ENCODE assay signal across 8 cellular contexts in genomic region chr15:43514241-43515057, GRCh38. TPM values are rescaled to one million over a fixed set of nuclear protein-coding genes. Genes with fewer than 3 reads are reported as not detected.
DNase-seq lines count a peak whose midpoint lies in the region; ATAC-seq, FAIRE-seq and TF ChIP-seq lines count a peak whose summit lies in the region.

No MANE protein-coding gene starts in this region.

- H3K9me3 ChIP-seq in SK-N-SH: no peaks in the 10 kb centered on the region
- no peaks in the 10 kb centered on the region for H3K9me3 ChIP-seq in K562 (replicated peaks; ENCODE audit: control insufficient read depth, insufficient read depth, low read depth, low read length)
- H3K9me3 ChIP-seq in HepG2 (ENCODE audit: low read length): no peaks in the 10 kb centered on the region
- H3K9me3 ChIP-seq in upper lobe of right lung: no peaks in the 10 kb centered on the region

- H3K79me2 ChIP-seq in SK-N-SH (ENCODE audit: insufficient read depth) (0 out of 2 replicates have a peak, but pooled peaks cover 3% of the 10 kb centered on the region), K562 (ENCODE audit: control insufficient read depth, insufficient read depth, low read length) (peaks cover 21% of the 10 kb centered on the region; the same call in 2 of the 3 replicates), HepG2 (ENCODE audit: insufficient read depth, low read length) (no peaks in the 10 kb centered on the region)

- no peak overlapping the region for H2AFZ ChIP-seq in SK-N-SH (ENCODE audit: low read depth)
- H2AFZ ChIP-seq in K562 (ENCODE audit: low read depth, low read length): peak overlapping the region; percentile 55
- no peak overlapping the region for H2AFZ ChIP-seq in HepG2 (ENCODE audit: low read length)

- 65% methylated on average over 4 of the region's 4 CpGs for WGBS in SK-N-SH (ENCODE audit: low lambda C conversion rate)
- 30% methylated on average over 4 of the region's 4 CpGs for WGBS in K562 (ENCODE audit: insufficient coverage, low coverage, missing lambda C conversion rate)
- WGBS in HepG2 (ENCODE audit: low lambda C conversion rate): 21% methylated on average over 4 of the region's 4 CpGs

- TF ChIP-seq RAD21 in SK-N-SH (IDR thresholded peaks at IDR 0.05; ENCODE audit: low read length) (peak; percentile 81), K562 (CRISPR knock-in tag; conservative IDR thresholded peaks at IDR 0.05 in 1 of 2, IDR thresholded peaks at IDR 0.05 in 1 of 2) (peak; percentile 47 to 70), HepG2 (CRISPR knock-in tag; IDR thresholded peaks at IDR 0.05) (peak; percentile 45; the same call in 1 of the 2 replicates)

- intact Hi-C loops in K562 (cut with micrococcal nuclease): loop anchor here (1.0 to 5.0 kb wide), 2 partner anchors 73 to 142 kb away; partner anchors contain the start of genes TUBGCP4 and ZSCAN29
- intact Hi-C loops in HepG2 (cut with micrococcal nuclease; ENCODE audit: unreplicated experiment): loop anchor here (1.0 to 2.0 kb wide), 2 partner anchors 31 to 74 kb away; no protein-coding TSS in a partner anchor
- intact Hi-C loops in upper lobe of right lung (cut with DNase I): no loop called here

- peak overlapping the region; percentile 11 for H3K4me2 ChIP-seq in SK-N-SH
- peak overlapping the region; percentile 71 for H3K4me2 ChIP-seq in K562 (ENCODE audit: insufficient read depth, low read length)
- no peak overlapping the region for H3K4me2 ChIP-seq in HepG2 (ENCODE audit: low read depth, low read length)

- no peak overlapping the region for H3K9ac ChIP-seq in SK-N-SH
- peak overlapping the region in 1 of 2 experiments; percentile 22; a peak in 2 of 4 replicates for H3K9ac ChIP-seq in K562 (ENCODE audit: insufficient read depth in 1 of 2, low read depth in 2 of 2, low read length in 2 of 2)
- no peak overlapping the region for H3K9ac ChIP-seq in HepG2 (ENCODE audit: insufficient read depth, low read depth, low read length)

- peak; percentile 85 for FAIRE-seq in K562 (lab: Jason Lieb, UNC)
- FAIRE-seq in HepG2 (lab: Jason Lieb, UNC): peak; percentile 32

- TF ChIP-seq CTCF in SK-N-SH (IDR thresholded peaks at IDR 0.05): peak; percentile 71
- TF ChIP-seq CTCF in K562 (IDR thresholded peaks at IDR 0.05 in 2 of 3, conservative IDR thresholded peaks at IDR 0.05 in 1 of 3; ENCODE audit: insufficient read depth in 2 of 3, low read depth in 1 of 3, low read length in 3 of 3): peak; percentile 68 to 74 (median 74)
- peak; percentile 70 for TF ChIP-seq CTCF in HepG2 (CRISPR knock-in tag; IDR thresholded peaks at IDR 0.05)
- peak; percentile 53 for TF ChIP-seq CTCF in upper lobe of right lung (IDR thresholded peaks at IDR 0.05)

- in situ Hi-C loops in K562 (cut with MboI): no loop called here
- in situ Hi-C loops in HepG2 (cut with HindIII; ENCODE audit: extremely low pct_ligation_motif_present, low pct_unique_long_range_greater_than_20kb): loop anchor here (10.0 kb wide), 1 partner anchor 260 kb away; the partner anchor contains the start of gene ELL3

- TF ChIP-seq POLR2A in K562 (conservative IDR thresholded peaks at IDR 0.05) (no peak), HepG2 (IDR thresholded peaks at IDR 0.05; ENCODE audit: insufficient read depth in 1 of 2, low read depth in 2 of 2, low read length in 2 of 2) (no peak)

- H4K20me1 ChIP-seq in SK-N-SH (ENCODE audit: insufficient read depth): no peaks in the 10 kb centered on the region
- H4K20me1 ChIP-seq in K562 (replicated peaks; ENCODE audit: control insufficient read depth, insufficient read depth, low read length): peaks cover 3% of the 10 kb centered on the region; the same call in 1 of the 2 replicates
- H4K20me1 ChIP-seq in HepG2 (ENCODE audit: insufficient read depth, low read length): no peaks in the 10 kb centered on the region

- H3K4me3 ChIP-seq in SK-N-SH (ENCODE audit: low read depth in 2 of 2, low read length in 1 of 2) (0 out of 4 replicates have a peak overlapping the region, but pooled peaks of 1 of the 2 experiments have one; percentile 7), K562 (no peak overlapping the region), HepG2 (replicated peaks in 1 of 3; ENCODE audit: insufficient read depth in 1 of 3, low read depth in 2 of 3, low read length in 3 of 3) (no peak overlapping the region), upper lobe of right lung (no peak overlapping the region)

- no TSS peak for BruUV-seq in K562 (replicated peaks; lab: Mats Ljungman, UMichigan)
- no TSS peak for BruUV-seq in HepG2 (replicated peaks; lab: Mats Ljungman, UMichigan)

- TF ChIP-seq EP300 in SK-N-SH (IDR thresholded peaks at IDR 0.05; ENCODE audit: borderline replicate concordance in 1 of 2, low read depth in 1 of 2, low read length in 1 of 2): no peak
- TF ChIP-seq EP300 in K562 (IDR thresholded peaks at IDR 0.05; ENCODE audit: low read length): peak; percentile 34
- TF ChIP-seq EP300 in HepG2 (IDR thresholded peaks at IDR 0.05; ENCODE audit: low read depth in 2 of 2, low read length in 2 of 2): no peak
- TF ChIP-seq EP300 in HepG2 (CRISPR knock-in tag; IDR thresholded peaks at IDR 0.05; ENCODE audit: borderline replicate concordance): no peak

- H3K4me1 ChIP-seq in SK-N-SH (ENCODE audit: control insufficient read depth in 1 of 2, insufficient read depth in 2 of 2, low read depth in 1 of 2, low read length in 1 of 2): peaks cover 22 to 46% of the 10 kb centered on the region in 2 experiments
- peaks cover 54 to 64% of the 10 kb centered on the region in 2 experiments for H3K4me1 ChIP-seq in K562 (replicated peaks in 1 of 2; ENCODE audit: control insufficient read depth in 2 of 2, insufficient read depth in 2 of 2, low read length in 2 of 2)
- peaks cover 39% of the 10 kb centered on the region for H3K4me1 ChIP-seq in HepG2 (ENCODE audit: insufficient read depth, low read length)
- H3K4me1 ChIP-seq in upper lobe of right lung: peaks cover 18% of the 10 kb centered on the region

- H3K36me3 ChIP-seq in SK-N-SH (replicated peaks in 1 of 2; ENCODE audit: control insufficient read depth in 1 of 2, insufficient read depth in 2 of 2, low read length in 1 of 2) (no peaks in the 10 kb centered on the region), K562 (ENCODE audit: control insufficient read depth, insufficient read depth, low read length) (no peaks in the 10 kb centered on the region; the same call in 2 of the 3 replicates), HepG2 (replicated peaks in 1 of 2; ENCODE audit: control insufficient read depth in 1 of 2, insufficient read depth in 2 of 2, low read length in 2 of 2) (no peaks in the 10 kb centered on the region), upper lobe of right lung (no peaks in the 10 kb centered on the region)

- no peaks in the 10 kb centered on the region for H3K9me1 ChIP-seq in K562 (ENCODE audit: control insufficient read depth, insufficient read depth, low read length)

- DNase-seq in SK-N-SH (peak; percentile 57), NCI-H2171 treated with DMSO at 0.1 percent for 48 hours (lab: John Stamatoyannopoulos, UW) (peak; percentile 80), K562 (ENCODE audit: extremely low read depth in 1 of 4, low spot score in 3 of 4) (peak; percentile 55 to 91 (median 70)), HepG2 (ENCODE audit: low spot score) (peak; percentile 31), upper lobe of right lung (peak; percentile 44)
- no peak for DNase-seq in activated naive CD4-positive, alpha-beta T cell treated with anti-CD3 and anti-CD28 coated beads, Interleukin-2, amount 50 U/mL, for 16 hours

- POLR2A ChIA-PET in SK-N-SH (lab: Yijun Ruan, JAX): interaction anchor here (0.5 kb wide), 1 partner anchor 53 kb away, joined by 4 read pairs; no protein-coding TSS in a partner anchor
- POLR2A ChIA-PET in K562 (lab: Yijun Ruan, JAX): interaction anchor here (0.6 to 9.1 kb wide), 9 partner anchors 8 to 262 kb away, joined by 3 to 63 read pairs (median 4); partner anchors contain the start of gene TP53BP1
- POLR2A ChIA-PET in HepG2 (lab: Yijun Ruan, JAX): interaction anchor here (0.6 kb wide), 1 partner anchor 22 kb away, joined by 3 read pairs; the partner anchor contains the start of gene TP53BP1

- CTCF ChIA-PET in SK-N-SH (lab: Yijun Ruan, JAX) (interaction anchor here (0.6 to 4.0 kb wide), 50 partner anchors 9 to 256 kb away, joined by 3 to 42 read pairs (median 4); partner anchors contain the start of genes TP53BP1, TUBGCP4 and ZSCAN29), K562 (lab: Yijun Ruan, JAX; ENCODE audit: low intra/inter-chr PET ratio) (interaction anchor here (0.8 kb wide), 1 partner anchor 31 kb away, joined by 3 read pairs; no protein-coding TSS in a partner anchor), HepG2 (lab: Yijun Ruan, JAX; ENCODE audit: low intra/inter-chr PET ratio, low total read pairs) (interaction anchor here (1.3 to 1.4 kb wide), 2 partner anchors 31 to 74 kb away, joined by 3 to 6 read pairs; no protein-coding TSS in a partner anchor)

- H3F3A ChIP-seq in SK-N-SH (replicated peaks; ENCODE audit: insufficient read depth): peaks cover 8% of the 10 kb centered on the region

- H3K27ac ChIP-seq in SK-N-SH (ENCODE audit: low read depth in 2 of 2, low read length in 1 of 2): peak overlapping the region in 1 of 2 experiments; percentile 32; a peak in 2 of 4 replicates
- H3K27ac ChIP-seq in K562 (ENCODE audit: extremely low read depth, low read depth, low read length): peak overlapping the region; percentile 50
- H3K27ac ChIP-seq in HepG2 (ENCODE audit: extremely low read length, insufficient read depth, low read length): no peak overlapping the region
- H3K27ac ChIP-seq in upper lobe of right lung: no peak overlapping the region

- ATAC-seq in SK-N-SH treated with all-trans-retinoic acid at 6 μM for 48 hours (no peak), K562 (peak; percentile 14), HepG2 (no peak), upper lobe of right lung (no peak), GM18873 (IDR thresholded peaks at IDR 0.05; ENCODE audit: low FRiP score, unreplicated experiment) (no peak)

- no peaks in the 10 kb centered on the region for H3K9me2 ChIP-seq in SK-N-SH

- H3K27me3 ChIP-seq in SK-N-SH (ENCODE audit: insufficient read depth) (no peaks in the 10 kb centered on the region), K562 (ENCODE audit: control insufficient read depth in 2 of 2, insufficient read depth in 2 of 2, low read length in 2 of 2) (no peaks in the 10 kb centered on the region), HepG2 (ENCODE audit: control insufficient read depth in 1 of 2, insufficient read depth in 2 of 2, low read length in 2 of 2) (peaks cover 9 to 42% of the 10 kb centered on the region in 2 experiments), upper lobe of right lung (no peaks in the 10 kb centered on the region)

RNA-seq across cellular contexts. Expression of gene MAP1A, which starts 3.0 kb away (rescaled TPM):
- polyA plus RNA-seq in SK-N-SH (2012; rRNA removed): 5.3 and 6.0 TPM in 2 replicates
- polyA plus RNA-seq in SK-N-SH (2012; cell fraction: cytosol; rRNA removed): 3.8 and 5.3 TPM in 2 replicates
- 7.2 and 8.8 TPM in 2 replicates for polyA plus RNA-seq in SK-N-SH (2012; cell fraction: nucleus; rRNA removed)
- total RNA-seq in K562 (2011; cell fraction: chromatin; rRNA removed; ENCODE audit: low replicate concordance): 17.4 and 19.7 TPM in 2 replicates
- total RNA-seq in K562 (2011; cell fraction: nucleolus; rRNA removed): 13.9 and 17.8 TPM in 2 replicates
- 14.8 and 16.3 TPM in 2 replicates for total RNA-seq in K562 (2011; cell fraction: nucleoplasm; rRNA removed)
- 9.4 and 11.8 TPM in 2 replicates for total RNA-seq in K562 (2014; rRNA removed)
- 6.9 and 7.3 TPM in 2 replicates for total RNA-seq in K562 (2014; rRNA removed; fragmentation: Illumina TruSeq; extraction: Trizol)
- 7.6 and 9.0 TPM in 2 replicates for total RNA-seq in K562 (2015; rRNA removed; fragmentation: Illumina TruSeq; extraction: Trizol)
- total RNA-seq in K562 (2021): 18.6 and 20.3 TPM in 2 replicates
- polyA plus RNA-seq in K562 (2011; rRNA removed): 4.3 and 7.0 TPM in 2 replicates
- polyA plus RNA-seq in K562 (2011; cell fraction: cytosol; rRNA removed): 3.9 and 5.2 TPM in 2 replicates
- 4.0 and 5.8 TPM in 2 replicates for polyA plus RNA-seq in K562 (2011; cell fraction: nucleus; rRNA removed)
- 8.2 and 17.3 TPM in 2 replicates for polyA plus RNA-seq in K562 (2012)
- 12.5 and 13.4 TPM in 2 replicates for polyA plus RNA-seq in K562 (2014; fragmentation: Illumina TruSeq; extraction: Trizol)
- 1 to 10 TPM; 2.0 to 5.6 TPM for polyA plus RNA-seq in K562 (2014; fragmentation: Nextera tagmentation; extraction: Ambion mirVana)
- polyA plus RNA-seq in K562 (2014; rRNA removed): 4.4 and 4.7 TPM in 2 replicates
- polyA minus RNA-seq in K562 (2011; rRNA and poly(A)+ RNA removed): 18.8 and 20.5 TPM in 2 replicates
- polyA minus RNA-seq in K562 (2011; cell fraction: cytosol; rRNA and poly(A)+ RNA removed): 21.0 and 24.4 TPM in 2 replicates
- 7.3 and 9.3 TPM in 2 replicates for polyA minus RNA-seq in K562 (2011; cell fraction: nucleus; rRNA and poly(A)+ RNA removed)
- 0.06 and 0.07 TPM in 2 replicates for total RNA-seq in HepG2 (2016; rRNA removed; fragmentation: Illumina TruSeq; extraction: Trizol)
- total RNA-seq in HepG2 (2016; cell fraction: cytosol; rRNA removed; fragmentation: Illumina TruSeq; extraction: Trizol; ENCODE audit: low read depth): not detected in 2 replicates
- total RNA-seq in HepG2 (2016; cell fraction: insoluble cytoplasmic fraction; rRNA removed; fragmentation: Illumina TruSeq; extraction: Trizol): 0.03 and 0.04 TPM in 2 replicates
- not detected in 2 replicates for total RNA-seq in HepG2 (2016; cell fraction: membrane; rRNA removed; fragmentation: Illumina TruSeq; extraction: Trizol)
- 0.09 and 0.13 TPM in 2 replicates for total RNA-seq in HepG2 (2016; cell fraction: nucleus; rRNA removed; fragmentation: Illumina TruSeq; extraction: Trizol)
- polyA plus RNA-seq in HepG2 (2011; rRNA removed): under 0.01 and 0.01 TPM in 2 replicates
- polyA plus RNA-seq in HepG2 (2011; cell fraction: cytosol; rRNA removed): under 0.01 TPM in 2 replicates
- polyA plus RNA-seq in HepG2 (2011; cell fraction: nucleus; rRNA removed): 0.02 TPM in 1 of 2 replicates, not detected in the other
- 0.01 TPM in 1 of 2 replicates, not detected in the other for polyA plus RNA-seq in HepG2 (2012)
- 0.01 TPM in 2 replicates for polyA plus RNA-seq in HepG2 (2016; cell fraction: cytosol; fragmentation: Illumina TruSeq; extraction: Trizol; ENCODE audit: low read depth)
- polyA plus RNA-seq in HepG2 (2016; cell fraction: insoluble cytoplasmic fraction; fragmentation: Illumina TruSeq; extraction: Trizol; ENCODE audit: low read depth): 0.03 and 0.05 TPM in 2 replicates
- polyA plus RNA-seq in HepG2 (2016; cell fraction: membrane; fragmentation: Illumina TruSeq; extraction: Trizol; ENCODE audit: low read depth): not detected in 2 replicates
- 0.05 and 0.09 TPM in 2 replicates for polyA plus RNA-seq in HepG2 (2016; cell fraction: nucleus; fragmentation: Illumina TruSeq; extraction: Trizol; ENCODE audit: insufficient read depth, low read depth)
- 0.02 and 2.8 TPM in 2 replicates for polyA minus RNA-seq in HepG2 (2011; rRNA and poly(A)+ RNA removed; ENCODE audit: low replicate concordance)
- polyA minus RNA-seq in HepG2 (2011; cell fraction: cytosol; rRNA and poly(A)+ RNA removed): 0.09 TPM in 1 of 2 replicates, not detected in the other
- polyA minus RNA-seq in HepG2 (2011; cell fraction: nucleus; rRNA and poly(A)+ RNA removed): not detected in 2 replicates
- total RNA-seq in upper lobe of right lung: 2.3 TPM

RNA-seq across cellular contexts. Expression of gene TP53BP1, which starts 21.5 kb away (rescaled TPM):
- polyA plus RNA-seq in SK-N-SH (2012; rRNA removed) (27.1 and 46.5 TPM in 2 replicates), K562 (2011; rRNA removed) (58.1 and 63.3 TPM in 2 replicates), K562 (2014; fragmentation: Illumina TruSeq; extraction: Trizol) (26.7 and 29.6 TPM in 2 replicates), K562 (2014; fragmentation: Nextera tagmentation; extraction: Ambion mirVana) (1 to 10 TPM; 5.7 to 6.3 TPM), K562 (2014; rRNA removed) (22.6 and 23.2 TPM in 2 replicates), HepG2 (2011; rRNA removed) (15.9 and 17.1 TPM in 2 replicates)
- polyA plus RNA-seq in SK-N-SH (2012; cell fraction: cytosol; rRNA removed): 22.2 and 29.4 TPM in 2 replicates
- polyA plus RNA-seq in SK-N-SH (2012; cell fraction: nucleus; rRNA removed): 80.1 and 95.5 TPM in 2 replicates
- total RNA-seq in K562 (2011; cell fraction: chromatin; rRNA removed; ENCODE audit: low replicate concordance): 87.9 and 206 TPM in 2 replicates
- 50.7 and 55.4 TPM in 2 replicates for total RNA-seq in K562 (2011; cell fraction: nucleolus; rRNA removed)
- total RNA-seq in K562 (2011; cell fraction: nucleoplasm; rRNA removed): 69.3 and 81.3 TPM in 2 replicates
- total RNA-seq in K562 (2014; rRNA removed) (30.9 and 31.3 TPM in 2 replicates), K562 (2014; rRNA removed; fragmentation: Illumina TruSeq; extraction: Trizol) (37.6 and 38.1 TPM in 2 replicates), K562 (2015; rRNA removed; fragmentation: Illumina TruSeq; extraction: Trizol) (34.5 and 38.5 TPM in 2 replicates), K562 (2021) (32.8 and 32.9 TPM in 2 replicates), HepG2 (2016; rRNA removed; fragmentation: Illumina TruSeq; extraction: Trizol) (17.4 and 26.3 TPM in 2 replicates), upper lobe of right lung (27.6 TPM)
- polyA plus RNA-seq in K562 (2011; cell fraction: cytosol; rRNA removed): 21.5 and 33.6 TPM in 2 replicates
- 80.2 and 82.6 TPM in 2 replicates for polyA plus RNA-seq in K562 (2011; cell fraction: nucleus; rRNA removed)
- 24.7 and 25.9 TPM in 2 replicates for polyA plus RNA-seq in K562 (2012)
- polyA minus RNA-seq in K562 (2011; rRNA and poly(A)+ RNA removed): 114 and 126 TPM in 2 replicates
- polyA minus RNA-seq in K562 (2011; cell fraction: cytosol; rRNA and poly(A)+ RNA removed): 37.3 and 40.7 TPM in 2 replicates
- 56.7 and 78.5 TPM in 2 replicates for polyA minus RNA-seq in K562 (2011; cell fraction: nucleus; rRNA and poly(A)+ RNA removed)
- 5.3 and 6.3 TPM in 2 replicates for total RNA-seq in HepG2 (2016; cell fraction: cytosol; rRNA removed; fragmentation: Illumina TruSeq; extraction: Trizol; ENCODE audit: low read depth)
- 16.7 and 24.8 TPM in 2 replicates for total RNA-seq in HepG2 (2016; cell fraction: insoluble cytoplasmic fraction; rRNA removed; fragmentation: Illumina TruSeq; extraction: Trizol)
- total RNA-seq in HepG2 (2016; cell fraction: membrane; rRNA removed; fragmentation: Illumina TruSeq; extraction: Trizol): 6.0 and 6.4 TPM in 2 replicates
- total RNA-seq in HepG2 (2016; cell fraction: nucleus; rRNA removed; fragmentation: Illumina TruSeq; extraction: Trizol): 22.1 and 25.2 TPM in 2 replicates
- polyA plus RNA-seq in HepG2 (2011; cell fraction: cytosol; rRNA removed): 7.3 and 7.4 TPM in 2 replicates
- polyA plus RNA-seq in HepG2 (2011; cell fraction: nucleus; rRNA removed): 34.5 and 38.3 TPM in 2 replicates
- 6.2 and 7.1 TPM in 2 replicates for polyA plus RNA-seq in HepG2 (2012)
- 0.49 and 0.59 TPM in 2 replicates for polyA plus RNA-seq in HepG2 (2016; cell fraction: cytosol; fragmentation: Illumina TruSeq; extraction: Trizol; ENCODE audit: low read depth)
- polyA plus RNA-seq in HepG2 (2016; cell fraction: insoluble cytoplasmic fraction; fragmentation: Illumina TruSeq; extraction: Trizol; ENCODE audit: low read depth): 13.4 and 14.5 TPM in 2 replicates
- polyA plus RNA-seq in HepG2 (2016; cell fraction: membrane; fragmentation: Illumina TruSeq; extraction: Trizol; ENCODE audit: low read depth): 0.92 and 1.1 TPM in 2 replicates
- 29.6 and 32.3 TPM in 2 replicates for polyA plus RNA-seq in HepG2 (2016; cell fraction: nucleus; fragmentation: Illumina TruSeq; extraction: Trizol; ENCODE audit: insufficient read depth, low read depth)
- polyA minus RNA-seq in HepG2 (2011; rRNA and poly(A)+ RNA removed; ENCODE audit: low replicate concordance): 22.3 and 59.9 TPM in 2 replicates
- polyA minus RNA-seq in HepG2 (2011; cell fraction: cytosol; rRNA and poly(A)+ RNA removed): 10.6 and 14.0 TPM in 2 replicates
- polyA minus RNA-seq in HepG2 (2011; cell fraction: nucleus; rRNA and poly(A)+ RNA removed): 40.2 and 48.4 TPM in 2 replicates
